Comparison of ENCODE assay signal across 21 cellular contexts in the genomic region with DNA sequence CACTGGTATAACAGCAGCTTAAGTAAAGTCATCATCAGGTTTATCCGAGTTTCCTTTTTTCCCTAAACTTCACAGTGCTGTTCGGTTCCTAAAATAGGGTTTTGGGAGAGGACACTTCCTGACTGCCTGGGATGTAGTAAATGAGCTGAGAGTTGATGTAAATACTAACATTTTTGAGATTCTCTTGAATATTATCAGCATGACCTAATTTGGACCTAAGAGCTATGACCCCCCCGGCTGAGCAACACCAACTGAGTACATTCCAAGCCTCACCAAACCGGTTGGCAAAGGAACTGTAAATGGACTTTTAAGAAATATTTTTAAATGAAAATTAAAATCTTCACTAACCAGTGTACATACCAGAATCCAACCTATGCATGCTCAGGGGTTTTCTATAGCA.
"Had no signal": no experiment of that assay in that cellular context is flagged by ENCODE, and none has a peak within 500 bp of the region (broad histone marks: within the 10 kb centered on the region; RNA-seq: fewer than 3 reads in every experiment).

No MANE protein-coding gene starts in this region.

- H3K9ac ChIP-seq: SK-N-SH had no signal

- H3K27ac ChIP-seq: left ventricle myocardium inferior, testis, VCaP had no signal

- H3K36me3 ChIP-seq: left ventricle myocardium inferior, upper lobe of left lung had no signal

- H3K4me1 ChIP-seq: left ventricle myocardium inferior, testis had no signal

- FAIRE-seq: frontal cortex had no signal

- DNase-seq: activated CD4-positive, alpha-beta memory T cell treated with anti-CD3 and anti-CD28 coated beads, Interleukin-2, amount 10 ng/mL, durations not matched to agents 7 days and 5 days; activated CD4-positive, alpha-beta T cell treated with anti-CD3 and anti-CD28 coated beads, Interleukin-2, amount 10 ng/mL, durations not matched to agents 24 days and 14 days; activated effector memory CD4-positive, alpha-beta T cell treated with anti-CD3 and anti-CD28 coated beads, Interleukin-2, amount 50 U/mL, for 16 hours; activated naive CD4-positive, alpha-beta T cell treated with anti-CD3 and anti-CD28 coated beads, Interleukin-2, amount 10 ng/mL, durations not matched to agents 7 days and 5 days; activated T-cell treated with anti-CD3 and anti-CD28 coated beads, Interleukin-2, amount 50 U/mL, for 72 hours; erythroblast; glutamatergic neuron; left ventricle myocardium inferior; naive B cell; occipital lobe; posterior cingulate gyrus; SK-N-SH; stimulated activated CD4-positive, alpha-beta T cell treated with anti-CD3 and anti-CD28 coated beads, Interleukin-2, amount 100 ng/mL, for 48 hours; stimulated activated CD8-positive, alpha-beta memory T cell treated with anti-CD3 and anti-CD28 coated beads, Interleukin-4, amount 100 ng/mL, for 48 hours; stimulated activated naive CD4-positive, alpha-beta T cell; testis; upper lobe of left lung had no signal

- H3K4me2 ChIP-seq: SK-N-SH had no signal

- H3K9me3 ChIP-seq: left ventricle myocardium inferior, SK-N-SH, testis, upper lobe of left lung had no signal

- H3K4me3 ChIP-seq: left ventricle myocardium inferior, testis, upper lobe of left lung had no signal

- H3K27me3 ChIP-seq: testis, upper lobe of left lung had no signal

- ATAC-seq: activated CD4-positive, CD25-positive, alpha-beta regulatory T cell treated with anti-CD3 and anti-CD28 coated beads, Interleukin-2, amount 50 U/mL, for 24 hours; activated T-cell treated with anti-CD3 and anti-CD28 coated beads, Interleukin-2, amount 50 U/mL, for 72 hours; sciatic nerve had no signal
